In the genomic region with DNA sequence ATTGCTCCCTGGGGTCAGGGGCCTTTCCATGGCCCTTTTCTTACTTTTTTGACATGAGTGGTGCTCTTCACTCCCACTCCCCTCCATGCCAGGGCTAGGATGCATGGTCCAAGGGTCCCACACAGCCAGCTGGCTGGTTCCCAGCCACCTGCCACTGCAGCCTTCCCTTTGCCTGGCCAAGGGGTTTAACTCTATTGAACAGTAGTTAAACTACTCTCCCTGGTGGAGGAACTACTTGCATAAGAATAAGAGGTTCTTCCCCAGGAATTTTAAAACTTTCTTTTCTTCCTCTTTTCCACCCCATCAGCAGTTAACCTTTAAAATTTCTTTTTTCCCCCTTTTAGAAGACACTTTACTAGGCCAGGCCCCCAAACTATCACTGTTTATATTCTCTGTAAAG, we compare ENCODE assay signal across 29 cellular contexts.
"Had no signal": no experiment of that assay in that cellular context is flagged by ENCODE, and none has a peak within 500 bp of the region (broad histone marks: within the 10 kb centered on the region; RNA-seq: fewer than 3 reads in every experiment).

No MANE protein-coding gene starts in this region.

- H3K4me1 Mint-ChIP-seq: activated CD4-positive, alpha-beta T cell treated with anti-CD3 and anti-CD28 coated beads for 36 hours; activated CD4-positive, alpha-beta T cell treated with anti-CD3 and anti-CD28 coated beads, Interleukin-2, amount 10 ng/mL, durations not matched to agents 7 days and 5 days had no signal

- H3K4me3 Mint-ChIP-seq: activated CD4-positive, alpha-beta T cell treated with anti-CD3 and anti-CD28 coated beads for 36 hours; activated CD4-positive, alpha-beta T cell treated with anti-CD3 and anti-CD28 coated beads, Interleukin-2, amount 10 ng/mL, durations not matched to agents 7 days and 5 days; activated CD8-positive, alpha-beta T cell treated with anti-CD3 and anti-CD28 coated beads, Interleukin-2, amount 10 ng/mL, durations not matched to agents 7 days and 5 days; activated naive CD4-positive, alpha-beta T cell treated with anti-CD3 and anti-CD28 coated beads for 36 hours; activated T-cell treated with anti-CD3 and anti-CD28 coated beads, Interleukin-2, amount 50 U/mL, for 24 hours; brain had no signal

- ATAC-seq: activated CD4-positive, alpha-beta T cell treated with anti-CD3 and anti-CD28 coated beads for 36 hours; activated CD4-positive, CD25-positive, alpha-beta regulatory T cell treated with anti-CD3 and anti-CD28 coated beads, Interleukin-2, amount 50 U/mL, for 24 hours; activated CD8-positive, alpha-beta T cell treated with anti-CD3 and anti-CD28 coated beads, Interleukin-2, amount 10 ng/mL, durations not matched to agents 7 days and 5 days; activated naive CD4-positive, alpha-beta T cell treated with anti-CD3 and anti-CD28 coated beads, Interleukin-2, amount 50 U/mL, for 72 hours; Panc1 had no signal

- H3K36me3 Mint-ChIP-seq: activated naive CD4-positive, alpha-beta T cell treated with anti-CD3 and anti-CD28 coated beads, Interleukin-2, amount 50 U/mL, for 72 hours; brain had no signal

- DNase-seq: activated CD4-positive, alpha-beta T cell treated with anti-CD3 and anti-CD28 coated beads for 36 hours; activated CD4-positive, alpha-beta T cell treated with anti-CD3 and anti-CD28 coated beads, Interleukin-2, amount 10 ng/mL, durations not matched to agents 7 days and 5 days; activated CD4-positive, alpha-beta T cell treated with anti-CD3 and anti-CD28 coated beads, Interleukin-2, amount 50 U/mL, for 48 hours; activated CD8-positive, alpha-beta T cell treated with anti-CD3 and anti-CD28 coated beads, Interleukin-2, amount 10 ng/mL, durations not matched to agents 7 days and 5 days; activated gamma-delta T cell treated with Interleukin-2 at 50 U/mL for 16 hours; activated naive CD4-positive, alpha-beta T cell treated with anti-CD3 and anti-CD28 coated beads for 36 hours; activated T-cell treated with anti-CD3 and anti-CD28 coated beads, Interleukin-2, amount 50 U/mL, for 24 hours; adrenal gland; anterior cingulate cortex; caudate nucleus; cerebellar nuclear complex; Karpas-422; MG63; NCI-H1048; NCI-H1105 treated with DMSO at 0.1 percent for 48 hours; NCI-H1436; NCI-H1694; NCI-H1930; NCI-H2081 treated with DMSO at 0.1 percent for 48 hours; NCI-H226; NCI-H446 treated with DMSO at 0.1 percent for 48 hours; NCI-H82; SHP77; SK-N-SH; T1000 had no signal

- H3K9me3 Mint-ChIP-seq: activated CD4-positive, alpha-beta T cell treated with anti-CD3 and anti-CD28 coated beads, Interleukin-2, amount 10 ng/mL, durations not matched to agents 7 days and 5 days; activated naive CD4-positive, alpha-beta T cell treated with anti-CD3 and anti-CD28 coated beads for 36 hours; activated T-cell treated with anti-CD3 and anti-CD28 coated beads, Interleukin-2, amount 50 U/mL, for 24 hours had no signal

- H3K27ac Mint-ChIP-seq: activated CD4-positive, alpha-beta T cell treated with anti-CD3 and anti-CD28 coated beads for 36 hours; activated CD4-positive, alpha-beta T cell treated with anti-CD3 and anti-CD28 coated beads, Interleukin-2, amount 10 ng/mL, durations not matched to agents 7 days and 5 days; activated CD8-positive, alpha-beta T cell treated with anti-CD3 and anti-CD28 coated beads, Interleukin-2, amount 10 ng/mL, durations not matched to agents 7 days and 5 days; activated naive CD4-positive, alpha-beta T cell treated with anti-CD3 and anti-CD28 coated beads for 36 hours; activated naive CD4-positive, alpha-beta T cell treated with anti-CD3 and anti-CD28 coated beads, Interleukin-2, amount 50 U/mL, for 72 hours; activated T-cell treated with anti-CD3 and anti-CD28 coated beads, Interleukin-2, amount 50 U/mL, for 24 hours; brain had no signal
